ENCODE assay signal across 8 cellular contexts in genomic region chr2:108593547-108594098, GRCh38.
DNase-seq lines count a peak whose midpoint lies in the region; ATAC-seq and TF ChIP-seq lines count a peak whose summit lies in the region.

No MANE protein-coding gene starts in this region.

- peak; percentile 72 for DNase-seq in GM04504 (ENCODE audit: low read depth)
- no peak for DNase-seq in MV-4-11 (lab: John Stamatoyannopoulos, UW)
- DNase-seq in NCI-H446 treated with DMSO at 0.1 percent for 48 hours (lab: John Stamatoyannopoulos, UW) = no peak
- no peak for DNase-seq in central memory CD4-positive, alpha-beta T cell

- H3K4me1 ChIP-seq in HUES48 (ENCODE audit: control insufficient read depth, insufficient read depth, low read length) = peaks cover 41% of the 10 kb centered on the region
- H3K4me1 ChIP-seq in neutrophil (ENCODE audit: control insufficient read depth in 1 of 2, insufficient read depth in 1 of 2, low read depth in 1 of 2, low read length in 1 of 2) = peaks cover 50 to 69% of the 10 kb centered on the region in 2 experiments

- peak overlapping the region; percentile 95 for H3K27ac ChIP-seq in HUES48 (ENCODE audit: low read depth, low read length)
- H3K27ac ChIP-seq in cingulate gyrus (ENCODE audit: low read depth, low read length) = peak overlapping the region; percentile 13
- H3K27ac ChIP-seq in neutrophil = peak overlapping the region; percentile 82

- no peaks in the 10 kb centered on the region for H3K9me3 ChIP-seq in HUES48 (ENCODE audit: control insufficient read depth, insufficient read depth, low read length)
- no peaks in the 10 kb centered on the region for H3K9me3 ChIP-seq in neutrophil

- ATAC-seq in GM21825 (IDR thresholded peaks at IDR 0.05; ENCODE audit: unreplicated experiment) = no peak

- H3K9ac ChIP-seq in HUES48 (ENCODE audit: low read depth, low read length) = peak overlapping the region; percentile 53; the same call in 1 of the 2 replicates

- H3K36me3 ChIP-seq in HUES48 (ENCODE audit: control insufficient read depth, insufficient read depth, low read length) = no peaks in the 10 kb centered on the region
- no peaks in the 10 kb centered on the region for H3K36me3 ChIP-seq in neutrophil

- H3K27me3 ChIP-seq in HUES48 (ENCODE audit: control insufficient read depth, insufficient read depth, low read length) (no peaks in the 10 kb centered on the region), neutrophil (no peaks in the 10 kb centered on the region)

- no peak for TF ChIP-seq CTCF in neutrophil (IDR thresholded peaks at IDR 0.05)

- no peak overlapping the region for H3K4me3 ChIP-seq in HUES48 (ENCODE audit: low read depth, low read length)
- no peak overlapping the region for H3K4me3 ChIP-seq in neutrophil (ENCODE audit: low read depth in 1 of 2, low read length in 1 of 2)

Comparison
In these comparisons a context has a peak if more than half of its experiments do, and no peak if none do; other contexts are left out.
1. H3K27ac ChIP-seq: peak in every context shown above with its lines; median percentile 95 in HUES48; 82 in neutrophil; 13 in cingulate gyrus.